In the genomic region with DNA sequence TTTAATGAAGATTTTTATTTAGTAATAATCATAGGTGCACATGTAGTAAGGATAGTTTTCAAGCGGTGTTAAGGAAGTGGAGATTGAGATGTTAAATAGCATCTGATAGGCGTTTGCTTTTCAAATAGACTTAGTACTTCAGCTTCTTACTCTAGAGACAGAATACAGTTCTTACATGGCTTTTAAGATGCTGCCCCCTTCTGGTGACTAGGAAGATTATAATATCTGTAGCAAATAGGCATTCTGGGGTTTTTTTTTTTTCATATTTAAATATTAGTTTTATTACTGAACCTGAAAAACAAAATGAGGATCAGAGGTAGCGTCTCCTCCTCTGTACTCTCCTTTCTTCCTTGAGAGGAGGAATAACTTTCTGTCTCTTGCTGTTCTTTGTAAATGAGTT, we compare ENCODE assay signal across 8 cellular contexts.
DNase-seq lines count a peak whose midpoint lies in the region; ATAC-seq and TF ChIP-seq lines count a peak whose summit lies in the region.

No MANE protein-coding gene starts in this region.

- CTCF ChIA-PET in SK-N-SH (lab: Yijun Ruan, JAX) = interaction anchor here (0.5 to 11.1 kb wide), 56 partner anchors 8 to 1049 kb away, joined by 3 to 301 read pairs (median 5); no protein-coding TSS in a partner anchor

- no peaks in the 10 kb centered on the region for H3K36me3 ChIP-seq in SK-N-SH (replicated peaks in 1 of 2; ENCODE audit: control insufficient read depth in 1 of 2, insufficient read depth in 2 of 2, low read length in 1 of 2)

- H3K79me2 ChIP-seq in SK-N-SH (ENCODE audit: insufficient read depth) = peaks cover 7% of the 10 kb centered on the region; the same call in 1 of the 2 replicates

- peak; percentile 88 for TF ChIP-seq RAD21 in SK-N-SH (IDR thresholded peaks at IDR 0.05; ENCODE audit: low read length)

- no peaks in the 10 kb centered on the region; a peak in 1 of 4 replicates for H3K4me1 ChIP-seq in SK-N-SH (ENCODE audit: control insufficient read depth in 1 of 2, insufficient read depth in 2 of 2, low read depth in 1 of 2, low read length in 1 of 2)

- H3K9me2 ChIP-seq in SK-N-SH = no peaks in the 10 kb centered on the region

- peaks cover 4% of the 10 kb centered on the region for H3K36me3 Mint-ChIP-seq in progenitor cell of endocrine pancreas (ENCODE audit: insufficient read depth)
- no peaks in the 10 kb centered on the region for H3K36me3 Mint-ChIP-seq in activated T-helper 17 cell treated with anti-CD3 and anti-CD28 coated beads, Interleukin-2, amount 50 U/mL, for 72 hours (ENCODE audit: low read depth)

- 2% methylated on average over 3 of the region's 3 CpGs for WGBS in SK-N-SH (ENCODE audit: low lambda C conversion rate)

- no peaks in the 10 kb centered on the region for H3F3A ChIP-seq in SK-N-SH (replicated peaks; ENCODE audit: insufficient read depth)

- no peaks in the 10 kb centered on the region for H3K27me3 Mint-ChIP-seq in progenitor cell of endocrine pancreas
- peaks cover 5% of the 10 kb centered on the region for H3K27me3 Mint-ChIP-seq in activated T-helper 17 cell treated with anti-CD3 and anti-CD28 coated beads, Interleukin-2, amount 50 U/mL, for 72 hours

- POLR2A ChIA-PET in SK-N-SH (lab: Yijun Ruan, JAX) = no interaction called here

- H3K4me2 ChIP-seq in SK-N-SH = no peak overlapping the region

- ATAC-seq in HG02610 (IDR thresholded peaks at IDR 0.05; ENCODE audit: unreplicated experiment) (no peak), HG02588 (IDR thresholded peaks at IDR 0.05; ENCODE audit: unreplicated experiment) (no peak)
- ATAC-seq in activated T-helper 17 cell treated with anti-CD3 and anti-CD28 coated beads, Interleukin-2, amount 50 U/mL, for 72 hours (replicated peaks) = no peak

- TF ChIP-seq CTCF in GM12873 (IDR thresholded peaks at IDR 0.05; ENCODE audit: insufficient read depth, low read depth, low read length, missing control alignments) (peak; percentile 47), SK-N-SH (IDR thresholded peaks at IDR 0.05) (peak; percentile 82), fibroblast of the aortic adventitia (IDR thresholded peaks at IDR 0.05; ENCODE audit: insufficient read depth, low read length) (peak; percentile 63), progenitor cell of endocrine pancreas (IDR thresholded peaks at IDR 0.05; ENCODE audit: unreplicated experiment) (peak; percentile 87)

- no peak for TF ChIP-seq EP300 in SK-N-SH (IDR thresholded peaks at IDR 0.05; ENCODE audit: borderline replicate concordance in 1 of 2, low read depth in 1 of 2, low read length in 1 of 2)

- peaks cover under 1% of the 10 kb centered on the region for H3K4me1 Mint-ChIP-seq in progenitor cell of endocrine pancreas (ENCODE audit: low read depth)
- no peaks in the 10 kb centered on the region for H3K4me1 Mint-ChIP-seq in activated T-helper 17 cell treated with anti-CD3 and anti-CD28 coated beads, Interleukin-2, amount 50 U/mL, for 72 hours

- no peak overlapping the region for H3K27ac ChIP-seq in SK-N-SH (ENCODE audit: low read depth in 2 of 2, low read length in 1 of 2)

- no peaks in the 10 kb centered on the region for H3K27me3 ChIP-seq in SK-N-SH (ENCODE audit: insufficient read depth)

- H3K27ac Mint-ChIP-seq in progenitor cell of endocrine pancreas = no peak overlapping the region
- H3K27ac Mint-ChIP-seq in activated T-helper 17 cell treated with anti-CD3 and anti-CD28 coated beads, Interleukin-2, amount 50 U/mL, for 72 hours = no peak overlapping the region

- no peaks in the 10 kb centered on the region for H3K9me3 ChIP-seq in SK-N-SH

- no peak overlapping the region for H3K4me3 Mint-ChIP-seq in progenitor cell of endocrine pancreas (ENCODE audit: low read depth)
- H3K4me3 Mint-ChIP-seq in activated T-helper 17 cell treated with anti-CD3 and anti-CD28 coated beads, Interleukin-2, amount 50 U/mL, for 72 hours = no peak overlapping the region

- no peak overlapping the region for H3K9ac ChIP-seq in SK-N-SH

- H2AFZ ChIP-seq in SK-N-SH (ENCODE audit: low read depth) = no peak overlapping the region

- H4K20me1 ChIP-seq in SK-N-SH (ENCODE audit: insufficient read depth) = peaks cover 27% of the 10 kb centered on the region

- no peaks in the 10 kb centered on the region for H3K9me3 Mint-ChIP-seq in progenitor cell of endocrine pancreas (ENCODE audit: low read depth)
- no peaks in the 10 kb centered on the region for H3K9me3 Mint-ChIP-seq in activated T-helper 17 cell treated with anti-CD3 and anti-CD28 coated beads, Interleukin-2, amount 50 U/mL, for 72 hours

- no peak overlapping the region; a peak in 1 of 4 replicates for H3K4me3 ChIP-seq in SK-N-SH (ENCODE audit: low read depth in 2 of 2, low read length in 1 of 2)
- H3K4me3 ChIP-seq in fibroblast of the aortic adventitia (ENCODE audit: low read depth, low read length) = no peak overlapping the region

- DNase-seq in NCI-H1436 treated with DMSO at 0.1 percent for 48 hours (lab: John Stamatoyannopoulos, UW) (peak; percentile 74), SK-N-SH (peak; percentile 61), fibroblast of the aortic adventitia (ENCODE audit: low read depth) (peak; percentile 91), progenitor cell of endocrine pancreas (ENCODE audit: low spot score, unreplicated experiment) (no peak)

TF ChIP-seq in SK-N-SH, 30 proteins besides CTCF, POLR2A, EP300 and RAD21:
- TF ChIP-seq SIN3A (IDR thresholded peaks at IDR 0.05; ENCODE audit: borderline replicate concordance, low read depth, low read length) (no peak), ELF1 (IDR thresholded peaks at IDR 0.05) (no peak), SMC3 (IDR thresholded peaks at IDR 0.05; ENCODE audit: low read depth, low read length) (peak; percentile 59), GABPA (IDR thresholded peaks at IDR 0.05; ENCODE audit: low read depth) (no peak), NRF1 (IDR thresholded peaks at IDR 0.05; ENCODE audit: low read depth, low read length) (no peak), FOSL2 (IDR thresholded peaks at IDR 0.05; ENCODE audit: borderline replicate concordance, low read depth) (no peak)
- TF ChIP-seq, protein P1, sequence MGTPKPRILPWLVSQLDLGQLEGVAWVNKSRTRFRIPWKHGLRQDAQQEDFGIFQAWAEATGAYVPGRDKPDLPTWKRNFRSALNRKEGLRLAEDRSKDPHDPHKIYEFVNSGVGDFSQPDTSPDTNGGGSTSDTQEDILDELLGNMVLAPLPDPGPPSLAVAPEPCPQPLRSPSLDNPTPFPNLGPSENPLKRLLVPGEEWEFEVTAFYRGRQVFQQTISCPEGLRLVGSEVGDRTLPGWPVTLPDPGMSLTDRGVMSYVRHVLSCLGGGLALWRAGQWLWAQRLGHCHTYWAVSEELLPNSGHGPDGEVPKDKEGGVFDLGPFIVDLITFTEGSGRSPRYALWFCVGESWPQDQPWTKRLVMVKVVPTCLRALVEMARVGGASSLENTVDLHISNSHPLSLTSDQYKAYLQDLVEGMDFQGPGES (IDR thresholded peaks at IDR 0.05; ENCODE audit: low read depth, low read length) = no peak
TF ChIP-seq in SK-N-SH: peak in this region for 1.
